1 cellular context compared by ENCODE assay signal in genomic region chr15:73809728-73810501, GRCh38.
TF ChIP-seq lines count a peak whose summit lies in the region.

No MANE protein-coding gene starts in this region.

TF ChIP-seq in HEK293, 187 proteins besides CTCF, POLR2A, EP300 and RAD21:
- TF ChIP-seq, protein P1, sequence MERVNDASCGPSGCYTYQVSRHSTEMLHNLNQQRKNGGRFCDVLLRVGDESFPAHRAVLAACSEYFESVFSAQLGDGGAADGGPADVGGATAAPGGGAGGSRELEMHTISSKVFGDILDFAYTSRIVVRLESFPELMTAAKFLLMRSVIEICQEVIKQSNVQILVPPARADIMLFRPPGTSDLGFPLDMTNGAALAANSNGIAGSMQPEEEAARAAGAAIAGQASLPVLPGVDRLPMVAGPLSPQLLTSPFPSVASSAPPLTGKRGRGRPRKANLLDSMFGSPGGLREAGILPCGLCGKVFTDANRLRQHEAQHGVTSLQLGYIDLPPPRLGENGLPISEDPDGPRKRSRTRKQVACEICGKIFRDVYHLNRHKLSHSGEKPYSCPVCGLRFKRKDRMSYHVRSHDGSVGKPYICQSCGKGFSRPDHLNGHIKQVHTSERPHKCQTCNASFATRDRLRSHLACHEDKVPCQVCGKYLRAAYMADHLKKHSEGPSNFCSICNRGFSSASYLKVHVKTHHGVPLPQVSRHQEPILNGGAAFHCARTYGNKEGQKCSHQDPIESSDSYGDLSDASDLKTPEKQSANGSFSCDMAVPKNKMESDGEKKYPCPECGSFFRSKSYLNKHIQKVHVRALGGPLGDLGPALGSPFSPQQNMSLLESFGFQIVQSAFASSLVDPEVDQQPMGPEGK (tag by site-specific recombination; IDR thresholded peaks at IDR 0.05): peak; percentile 38; the same call in 1 of the 2 replicates
- TF ChIP-seq YY1 (tag by site-specific recombination; IDR thresholded peaks at IDR 0.05) (no peak), ZNF585B (tag by site-specific recombination; IDR thresholded peaks at IDR 0.05) (no peak), GLIS2 (tag by site-specific recombination; IDR thresholded peaks at IDR 0.05) (peak; percentile 15; the same call in 1 of the 2 replicates), ZFHX2 (tag by site-specific recombination; conservative IDR thresholded peaks at IDR 0.05) (no peak), ZNF610 (tag by site-specific recombination; IDR thresholded peaks at IDR 0.05; ENCODE audit: borderline replicate concordance) (no peak), TCF7L2 (IDR thresholded peaks at IDR 0.05; ENCODE audit: borderline replicate concordance, low read depth, low read length) (no peak), ZBTB48 (tag by site-specific recombination; IDR thresholded peaks at IDR 0.05) (no peak), ZNF248 (tag by site-specific recombination; IDR thresholded peaks at IDR 0.05) (no peak), ZNF155 (tag by site-specific recombination; IDR thresholded peaks at IDR 0.05) (no peak), ZNF223 (tag by site-specific recombination; IDR thresholded peaks at IDR 0.05) (no peak), ZNF10 (tag by site-specific recombination; IDR thresholded peaks at IDR 0.05) (no peak), ELK4 (IDR thresholded peaks at IDR 0.05; ENCODE audit: borderline replicate concordance, low read depth, low read length) (no peak), IKZF3 (tag by site-specific recombination; IDR thresholded peaks at IDR 0.05) (no peak), OSR2 (tag by site-specific recombination; IDR thresholded peaks at IDR 0.05) (no peak), ZFP3 (tag by site-specific recombination; IDR thresholded peaks at IDR 0.05; ENCODE audit: low read depth) (no peak), ZBTB20 (tag by site-specific recombination; IDR thresholded peaks at IDR 0.05) (0 out of 2 replicates have a peak, but pooled peaks have one; percentile 16), ZNF658 (tag by site-specific recombination; IDR thresholded peaks at IDR 0.05) (no peak), ZNF654 (tag by site-specific recombination; IDR thresholded peaks at IDR 0.05; ENCODE audit: low read depth) (no peak), ZNF747 (tag by site-specific recombination; IDR thresholded peaks at IDR 0.05) (no peak), ZNF112 (tag by site-specific recombination; IDR thresholded peaks at IDR 0.05) (no peak), ZNF302 (tag by site-specific recombination; IDR thresholded peaks at IDR 0.05; ENCODE audit: low read depth) (no peak), ZNF174 (tag by site-specific recombination; IDR thresholded peaks at IDR 0.05) (no peak), ZNF416 (tag by site-specific recombination; IDR thresholded peaks at IDR 0.05) (no peak), KLF7 (tag by site-specific recombination; IDR thresholded peaks at IDR 0.05; ENCODE audit: borderline replicate concordance) (no peak), FEZF1 (tag by site-specific recombination; IDR thresholded peaks at IDR 0.05) (no peak), SP3 (tag by site-specific recombination; IDR thresholded peaks at IDR 0.05) (peak; percentile 12; the same call in 1 of the 2 replicates), ZNF660 (tag by site-specific recombination; IDR thresholded peaks at IDR 0.05) (no peak), ZBTB21 (tag by site-specific recombination; IDR thresholded peaks at IDR 0.05) (peak; percentile 89), ZNF600 (tag by site-specific recombination; IDR thresholded peaks at IDR 0.05) (peak; percentile 70; the same call in 1 of the 2 replicates), TRIM28 (IDR thresholded peaks at IDR 0.05; ENCODE audit: borderline replicate concordance, low read length) (no peak), ZNF629 (tag by site-specific recombination; IDR thresholded peaks at IDR 0.05) (peak; percentile 87), ZBTB17 (tag by site-specific recombination; IDR thresholded peaks at IDR 0.05) (peak; percentile 76), ZNF311 (tag by site-specific recombination; IDR thresholded peaks at IDR 0.05; ENCODE audit: borderline replicate concordance) (no peak), GLI4 (tag by site-specific recombination; IDR thresholded peaks at IDR 0.05) (0 out of 2 replicates have a peak, but pooled peaks have one; percentile 14), ZNF701 (tag by site-specific recombination; IDR thresholded peaks at IDR 0.05) (no peak), SP7 (tag by site-specific recombination; IDR thresholded peaks at IDR 0.05) (no peak), ZNF677 (tag by site-specific recombination; IDR thresholded peaks at IDR 0.05) (no peak), ZNF114 (tag by site-specific recombination; IDR thresholded peaks at IDR 0.05) (no peak), ZNF350 (tag by site-specific recombination; IDR thresholded peaks at IDR 0.05) (no peak)
- TF ChIP-seq, protein P2, sequence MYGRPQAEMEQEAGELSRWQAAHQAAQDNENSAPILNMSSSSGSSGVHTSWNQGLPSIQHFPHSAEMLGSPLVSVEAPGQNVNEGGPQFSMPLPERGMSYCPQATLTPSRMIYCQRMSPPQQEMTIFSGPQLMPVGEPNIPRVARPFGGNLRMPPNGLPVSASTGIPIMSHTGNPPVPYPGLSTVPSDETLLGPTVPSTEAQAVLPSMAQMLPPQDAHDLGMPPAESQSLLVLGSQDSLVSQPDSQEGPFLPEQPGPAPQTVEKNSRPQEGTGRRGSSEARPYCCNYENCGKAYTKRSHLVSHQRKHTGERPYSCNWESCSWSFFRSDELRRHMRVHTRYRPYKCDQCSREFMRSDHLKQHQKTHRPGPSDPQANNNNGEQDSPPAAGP (tag by site-specific recombination; IDR thresholded peaks at IDR 0.05): peak; percentile 88
- TF ChIP-seq, protein P3, sequence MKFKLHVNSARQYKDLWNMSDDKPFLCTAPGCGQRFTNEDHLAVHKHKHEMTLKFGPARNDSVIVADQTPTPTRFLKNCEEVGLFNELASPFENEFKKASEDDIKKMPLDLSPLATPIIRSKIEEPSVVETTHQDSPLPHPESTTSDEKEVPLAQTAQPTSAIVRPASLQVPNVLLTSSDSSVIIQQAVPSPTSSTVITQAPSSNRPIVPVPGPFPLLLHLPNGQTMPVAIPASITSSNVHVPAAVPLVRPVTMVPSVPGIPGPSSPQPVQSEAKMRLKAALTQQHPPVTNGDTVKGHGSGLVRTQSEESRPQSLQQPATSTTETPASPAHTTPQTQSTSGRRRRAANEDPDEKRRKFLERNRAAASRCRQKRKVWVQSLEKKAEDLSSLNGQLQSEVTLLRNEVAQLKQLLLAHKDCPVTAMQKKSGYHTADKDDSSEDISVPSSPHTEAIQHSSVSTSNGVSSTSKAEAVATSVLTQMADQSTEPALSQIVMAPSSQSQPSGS (tag by site-specific recombination; IDR thresholded peaks at IDR 0.05; ENCODE audit: low read depth): peak; percentile 44; the same call in 1 of the 2 replicates
- TF ChIP-seq, protein P4, sequence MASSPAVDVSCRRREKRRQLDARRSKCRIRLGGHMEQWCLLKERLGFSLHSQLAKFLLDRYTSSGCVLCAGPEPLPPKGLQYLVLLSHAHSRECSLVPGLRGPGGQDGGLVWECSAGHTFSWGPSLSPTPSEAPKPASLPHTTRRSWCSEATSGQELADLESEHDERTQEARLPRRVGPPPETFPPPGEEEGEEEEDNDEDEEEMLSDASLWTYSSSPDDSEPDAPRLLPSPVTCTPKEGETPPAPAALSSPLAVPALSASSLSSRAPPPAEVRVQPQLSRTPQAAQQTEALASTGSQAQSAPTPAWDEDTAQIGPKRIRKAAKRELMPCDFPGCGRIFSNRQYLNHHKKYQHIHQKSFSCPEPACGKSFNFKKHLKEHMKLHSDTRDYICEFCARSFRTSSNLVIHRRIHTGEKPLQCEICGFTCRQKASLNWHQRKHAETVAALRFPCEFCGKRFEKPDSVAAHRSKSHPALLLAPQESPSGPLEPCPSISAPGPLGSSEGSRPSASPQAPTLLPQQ (tag by site-specific recombination; IDR thresholded peaks at IDR 0.05): no peak
- TF ChIP-seq, protein P5, sequence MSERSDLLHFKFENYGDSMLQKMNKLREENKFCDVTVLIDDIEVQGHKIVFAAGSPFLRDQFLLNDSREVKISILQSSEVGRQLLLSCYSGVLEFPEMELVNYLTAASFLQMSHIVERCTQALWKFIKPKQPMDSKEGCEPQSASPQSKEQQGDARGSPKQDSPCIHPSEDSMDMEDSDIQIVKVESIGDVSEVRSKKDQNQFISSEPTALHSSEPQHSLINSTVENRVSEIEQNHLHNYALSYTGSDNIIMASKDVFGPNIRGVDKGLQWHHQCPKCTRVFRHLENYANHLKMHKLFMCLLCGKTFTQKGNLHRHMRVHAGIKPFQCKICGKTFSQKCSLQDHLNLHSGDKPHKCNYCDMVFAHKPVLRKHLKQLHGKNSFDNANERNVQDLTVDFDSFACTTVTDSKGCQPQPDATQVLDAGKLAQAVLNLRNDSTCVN (tag by site-specific recombination; optimal IDR thresholded peaks at IDR 0.05): peak; percentile 1
